Comparison of ENCODE assay signal across 1 cellular context in the genomic region with DNA sequence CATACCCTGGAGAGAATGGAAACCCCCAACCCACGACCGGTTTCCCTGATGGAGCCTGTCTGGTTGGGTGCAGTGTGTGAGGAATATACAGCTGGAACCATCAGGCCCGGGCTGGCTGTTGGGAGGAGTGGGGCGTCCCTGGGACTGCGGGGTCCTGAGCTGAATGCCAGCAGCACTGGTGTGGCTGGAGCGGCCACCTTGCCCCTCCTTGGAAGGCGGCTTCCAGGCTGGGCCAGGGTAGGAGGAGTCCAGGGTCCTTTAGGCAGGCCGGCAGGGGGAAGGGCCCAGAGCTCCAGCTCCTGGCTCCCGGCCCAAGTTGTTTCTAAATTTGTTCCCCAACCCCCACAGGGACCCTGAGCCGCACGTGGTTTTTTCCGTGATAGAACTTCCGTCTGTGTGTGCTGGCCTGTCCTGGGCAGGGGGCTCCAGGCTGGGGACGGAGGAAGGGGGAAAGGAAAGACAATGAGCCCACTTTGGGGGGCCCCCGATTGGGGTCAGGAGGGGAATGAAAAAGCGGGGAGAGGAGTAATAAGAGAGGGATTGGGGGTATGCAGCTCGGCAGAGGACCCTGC.
TF ChIP-seq lines count a peak whose summit lies in the region.

No MANE protein-coding gene starts in this region.

TF ChIP-seq in HEK293, 187 proteins besides CTCF, POLR2A, EP300 and RAD21 (continued from another document):
- TF ChIP-seq, protein P1, sequence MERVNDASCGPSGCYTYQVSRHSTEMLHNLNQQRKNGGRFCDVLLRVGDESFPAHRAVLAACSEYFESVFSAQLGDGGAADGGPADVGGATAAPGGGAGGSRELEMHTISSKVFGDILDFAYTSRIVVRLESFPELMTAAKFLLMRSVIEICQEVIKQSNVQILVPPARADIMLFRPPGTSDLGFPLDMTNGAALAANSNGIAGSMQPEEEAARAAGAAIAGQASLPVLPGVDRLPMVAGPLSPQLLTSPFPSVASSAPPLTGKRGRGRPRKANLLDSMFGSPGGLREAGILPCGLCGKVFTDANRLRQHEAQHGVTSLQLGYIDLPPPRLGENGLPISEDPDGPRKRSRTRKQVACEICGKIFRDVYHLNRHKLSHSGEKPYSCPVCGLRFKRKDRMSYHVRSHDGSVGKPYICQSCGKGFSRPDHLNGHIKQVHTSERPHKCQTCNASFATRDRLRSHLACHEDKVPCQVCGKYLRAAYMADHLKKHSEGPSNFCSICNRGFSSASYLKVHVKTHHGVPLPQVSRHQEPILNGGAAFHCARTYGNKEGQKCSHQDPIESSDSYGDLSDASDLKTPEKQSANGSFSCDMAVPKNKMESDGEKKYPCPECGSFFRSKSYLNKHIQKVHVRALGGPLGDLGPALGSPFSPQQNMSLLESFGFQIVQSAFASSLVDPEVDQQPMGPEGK (tag by site-specific recombination; IDR thresholded peaks at IDR 0.05): peak; percentile 34; the same call in 1 of the 2 replicates
- TF ChIP-seq ZNF658 (tag by site-specific recombination; IDR thresholded peaks at IDR 0.05) (no peak), MEIS1 (CRISPR knock-in tag; IDR thresholded peaks at IDR 0.05; ENCODE audit: borderline replicate concordance) (no peak), ZNF211 (tag by site-specific recombination; IDR thresholded peaks at IDR 0.05; ENCODE audit: low read depth) (no peak), ZSCAN23 (tag by site-specific recombination; IDR thresholded peaks at IDR 0.05) (no peak), OSR2 (tag by site-specific recombination; IDR thresholded peaks at IDR 0.05) (no peak)
